1 cellular context compared by ENCODE assay signal in the genomic region with DNA sequence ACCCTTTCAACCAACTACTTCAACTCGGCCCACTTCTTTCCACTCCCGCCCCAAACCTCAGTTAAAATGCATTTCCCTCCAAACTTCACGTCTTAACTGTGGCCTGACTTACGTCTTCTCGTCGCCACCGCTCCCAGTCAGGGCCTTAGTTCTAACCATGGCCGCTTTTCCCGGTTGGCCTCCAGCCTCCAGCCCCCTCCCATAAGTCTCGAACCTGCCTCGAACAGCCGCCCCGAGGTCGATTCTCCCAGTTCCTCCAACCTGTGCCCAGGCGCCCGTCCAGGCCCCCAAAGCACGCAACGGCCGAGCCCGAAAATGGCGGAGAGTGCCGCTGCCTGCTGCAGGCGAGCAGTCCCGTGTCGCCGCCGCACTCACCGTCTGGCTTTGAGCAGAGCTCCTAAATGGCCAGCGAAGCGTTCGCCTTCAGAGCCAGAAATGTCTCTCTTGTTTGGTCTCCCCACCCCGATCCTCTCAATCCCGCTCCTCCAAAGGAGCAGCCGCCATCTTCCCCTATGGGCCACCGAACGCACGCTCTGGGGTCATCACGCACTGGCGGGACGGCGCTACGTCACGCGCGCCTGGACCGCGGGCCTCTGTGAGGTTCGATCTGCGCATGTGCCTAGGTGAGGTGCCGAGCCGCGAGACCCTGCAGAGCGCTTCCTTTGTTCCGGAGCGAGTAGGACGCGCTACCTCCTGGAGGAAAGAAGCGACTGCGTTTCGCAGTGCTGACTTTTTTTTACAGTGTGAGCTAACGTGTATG.
A peak's percentile ranks its signal among the peaks of the same experiment; 100 is the strongest.
TF ChIP-seq lines count a peak whose summit lies in the region.

TSS of gene WDR33 (minus strand) at position 535 of the 760 bp plus-strand sequence. CDS start 40,190 bp downstream, outside the sequence.

TF ChIP-seq in HepG2, 621 proteins besides CTCF, POLR2A, EP300 and RAD21 (continued from another document and continues in another):
- TF ChIP-seq, protein P1, sequence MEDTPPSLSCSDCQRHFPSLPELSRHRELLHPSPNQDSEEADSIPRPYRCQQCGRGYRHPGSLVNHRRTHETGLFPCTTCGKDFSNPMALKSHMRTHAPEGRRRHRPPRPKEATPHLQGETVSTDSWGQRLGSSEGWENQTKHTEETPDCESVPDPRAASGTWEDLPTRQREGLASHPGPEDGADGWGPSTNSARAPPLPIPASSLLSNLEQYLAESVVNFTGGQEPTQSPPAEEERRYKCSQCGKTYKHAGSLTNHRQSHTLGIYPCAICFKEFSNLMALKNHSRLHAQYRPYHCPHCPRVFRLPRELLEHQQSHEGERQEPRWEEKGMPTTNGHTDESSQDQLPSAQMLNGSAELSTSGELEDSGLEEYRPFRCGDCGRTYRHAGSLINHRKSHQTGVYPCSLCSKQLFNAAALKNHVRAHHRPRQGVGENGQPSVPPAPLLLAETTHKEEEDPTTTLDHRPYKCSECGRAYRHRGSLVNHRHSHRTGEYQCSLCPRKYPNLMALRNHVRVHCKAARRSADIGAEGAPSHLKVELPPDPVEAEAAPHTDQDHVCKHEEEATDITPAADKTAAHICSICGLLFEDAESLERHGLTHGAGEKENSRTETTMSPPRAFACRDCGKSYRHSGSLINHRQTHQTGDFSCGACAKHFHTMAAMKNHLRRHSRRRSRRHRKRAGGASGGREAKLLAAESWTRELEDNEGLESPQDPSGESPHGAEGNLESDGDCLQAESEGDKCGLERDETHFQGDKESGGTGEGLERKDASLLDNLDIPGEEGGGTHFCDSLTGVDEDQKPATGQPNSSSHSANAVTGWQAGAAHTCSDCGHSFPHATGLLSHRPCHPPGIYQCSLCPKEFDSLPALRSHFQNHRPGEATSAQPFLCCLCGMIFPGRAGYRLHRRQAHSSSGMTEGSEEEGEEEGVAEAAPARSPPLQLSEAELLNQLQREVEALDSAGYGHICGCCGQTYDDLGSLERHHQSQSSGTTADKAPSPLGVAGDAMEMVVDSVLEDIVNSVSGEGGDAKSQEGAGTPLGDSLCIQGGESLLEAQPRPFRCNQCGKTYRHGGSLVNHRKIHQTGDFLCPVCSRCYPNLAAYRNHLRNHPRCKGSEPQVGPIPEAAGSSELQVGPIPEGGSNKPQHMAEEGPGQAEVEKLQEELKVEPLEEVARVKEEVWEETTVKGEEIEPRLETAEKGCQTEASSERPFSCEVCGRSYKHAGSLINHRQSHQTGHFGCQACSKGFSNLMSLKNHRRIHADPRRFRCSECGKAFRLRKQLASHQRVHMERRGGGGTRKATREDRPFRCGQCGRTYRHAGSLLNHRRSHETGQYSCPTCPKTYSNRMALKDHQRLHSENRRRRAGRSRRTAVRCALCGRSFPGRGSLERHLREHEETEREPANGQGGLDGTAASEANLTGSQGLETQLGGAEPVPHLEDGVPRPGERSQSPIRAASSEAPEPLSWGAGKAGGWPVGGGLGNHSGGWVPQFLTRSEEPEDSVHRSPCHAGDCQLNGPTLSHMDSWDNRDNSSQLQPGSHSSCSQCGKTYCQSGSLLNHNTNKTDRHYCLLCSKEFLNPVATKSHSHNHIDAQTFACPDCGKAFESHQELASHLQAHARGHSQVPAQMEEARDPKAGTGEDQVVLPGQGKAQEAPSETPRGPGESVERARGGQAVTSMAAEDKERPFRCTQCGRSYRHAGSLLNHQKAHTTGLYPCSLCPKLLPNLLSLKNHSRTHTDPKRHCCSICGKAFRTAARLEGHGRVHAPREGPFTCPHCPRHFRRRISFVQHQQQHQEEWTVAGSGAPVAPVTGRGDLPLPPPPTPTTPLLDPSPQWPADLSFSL (CRISPR knock-in tag; IDR thresholded peaks at IDR 0.05): no peak; the same call in 1 of the 2 replicates
- TF ChIP-seq, protein P2, sequence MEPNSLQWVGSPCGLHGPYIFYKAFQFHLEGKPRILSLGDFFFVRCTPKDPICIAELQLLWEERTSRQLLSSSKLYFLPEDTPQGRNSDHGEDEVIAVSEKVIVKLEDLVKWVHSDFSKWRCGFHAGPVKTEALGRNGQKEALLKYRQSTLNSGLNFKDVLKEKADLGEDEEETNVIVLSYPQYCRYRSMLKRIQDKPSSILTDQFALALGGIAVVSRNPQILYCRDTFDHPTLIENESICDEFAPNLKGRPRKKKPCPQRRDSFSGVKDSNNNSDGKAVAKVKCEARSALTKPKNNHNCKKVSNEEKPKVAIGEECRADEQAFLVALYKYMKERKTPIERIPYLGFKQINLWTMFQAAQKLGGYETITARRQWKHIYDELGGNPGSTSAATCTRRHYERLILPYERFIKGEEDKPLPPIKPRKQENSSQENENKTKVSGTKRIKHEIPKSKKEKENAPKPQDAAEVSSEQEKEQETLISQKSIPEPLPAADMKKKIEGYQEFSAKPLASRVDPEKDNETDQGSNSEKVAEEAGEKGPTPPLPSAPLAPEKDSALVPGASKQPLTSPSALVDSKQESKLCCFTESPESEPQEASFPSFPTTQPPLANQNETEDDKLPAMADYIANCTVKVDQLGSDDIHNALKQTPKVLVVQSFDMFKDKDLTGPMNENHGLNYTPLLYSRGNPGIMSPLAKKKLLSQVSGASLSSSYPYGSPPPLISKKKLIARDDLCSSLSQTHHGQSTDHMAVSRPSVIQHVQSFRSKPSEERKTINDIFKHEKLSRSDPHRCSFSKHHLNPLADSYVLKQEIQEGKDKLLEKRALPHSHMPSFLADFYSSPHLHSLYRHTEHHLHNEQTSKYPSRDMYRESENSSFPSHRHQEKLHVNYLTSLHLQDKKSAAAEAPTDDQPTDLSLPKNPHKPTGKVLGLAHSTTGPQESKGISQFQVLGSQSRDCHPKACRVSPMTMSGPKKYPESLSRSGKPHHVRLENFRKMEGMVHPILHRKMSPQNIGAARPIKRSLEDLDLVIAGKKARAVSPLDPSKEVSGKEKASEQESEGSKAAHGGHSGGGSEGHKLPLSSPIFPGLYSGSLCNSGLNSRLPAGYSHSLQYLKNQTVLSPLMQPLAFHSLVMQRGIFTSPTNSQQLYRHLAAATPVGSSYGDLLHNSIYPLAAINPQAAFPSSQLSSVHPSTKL (CRISPR knock-in tag; IDR thresholded peaks at IDR 0.05): peak; percentile 80
- TF ChIP-seq ZNF329 (CRISPR knock-in tag; IDR thresholded peaks at IDR 0.05; ENCODE audit: low read depth) (peak; percentile 88), ZNF160 (CRISPR knock-in tag; IDR thresholded peaks at IDR 0.05) (peak; percentile 78; the same call in 1 of the 2 replicates), KLF12 (CRISPR knock-in tag; IDR thresholded peaks at IDR 0.05; ENCODE audit: borderline replicate concordance) (no peak), CEBPG (CRISPR knock-in tag; IDR thresholded peaks at IDR 0.05) (peak; percentile 60), ZNF260 (CRISPR knock-in tag; IDR thresholded peaks at IDR 0.05; ENCODE audit: borderline replicate concordance, low read depth) (no peak; the same call in 1 of the 2 replicates), FOXP4 (CRISPR knock-in tag; IDR thresholded peaks at IDR 0.05) (peak; percentile 9; the same call in 1 of the 2 replicates), GATAD2A (CRISPR knock-in tag; IDR thresholded peaks at IDR 0.05) (peak; percentile 70), SAP130 (CRISPR knock-in tag; IDR thresholded peaks at IDR 0.05; ENCODE audit: low read depth) (peak; percentile 95), ZNF841 (CRISPR knock-in tag; IDR thresholded peaks at IDR 0.05; ENCODE audit: borderline replicate concordance) (no peak), KLF11 (CRISPR knock-in tag; IDR thresholded peaks at IDR 0.05) (peak; percentile 72), ZNF672 (CRISPR knock-in tag; IDR thresholded peaks at IDR 0.05) (0 out of 2 replicates have a peak, but pooled peaks have one; percentile 68), FLYWCH1 (CRISPR knock-in tag; IDR thresholded peaks at IDR 0.05) (no peak), NFE2L1 (CRISPR knock-in tag; IDR thresholded peaks at IDR 0.05; ENCODE audit: borderline replicate concordance) (peak; percentile 68; the same call in 1 of the 2 replicates), CCDC6 (CRISPR knock-in tag; IDR thresholded peaks at IDR 0.05) (peak; percentile 73; the same call in 1 of the 2 replicates), ZNF891 (CRISPR knock-in tag; IDR thresholded peaks at IDR 0.05) (peak; percentile 98), GMEB2 (CRISPR knock-in tag; IDR thresholded peaks at IDR 0.05; ENCODE audit: low read depth) (peak; percentile 98), KLF9 (CRISPR knock-in tag; IDR thresholded peaks at IDR 0.05; ENCODE audit: low read depth) (peak; percentile 46; the same call in 1 of the 2 replicates), ATRX (CRISPR knock-in tag; IDR thresholded peaks at IDR 0.05; ENCODE audit: borderline replicate concordance) (no peak), MATR3 (CRISPR knock-in tag; IDR thresholded peaks at IDR 0.05) (no peak), ZNF687 (CRISPR knock-in tag; IDR thresholded peaks at IDR 0.05) (peak; percentile 100), ZNF510 (CRISPR knock-in tag; IDR thresholded peaks at IDR 0.05; ENCODE audit: low read depth) (no peak; the same call in 1 of the 2 replicates), POGZ (CRISPR knock-in tag; IDR thresholded peaks at IDR 0.05) (peak; percentile 85), CREB1 (IDR thresholded peaks at IDR 0.05) (peak; percentile 97), CREB1 (CRISPR knock-in tag; IDR thresholded peaks at IDR 0.05) (peak; percentile 95), EEA1 (CRISPR knock-in tag; IDR thresholded peaks at IDR 0.05; ENCODE audit: borderline replicate concordance) (peak; percentile 95; the same call in 1 of the 2 replicates), TSC22D2 (CRISPR knock-in tag; IDR thresholded peaks at IDR 0.05; ENCODE audit: borderline replicate concordance) (peak; percentile 76)
- TF ChIP-seq, protein P3, sequence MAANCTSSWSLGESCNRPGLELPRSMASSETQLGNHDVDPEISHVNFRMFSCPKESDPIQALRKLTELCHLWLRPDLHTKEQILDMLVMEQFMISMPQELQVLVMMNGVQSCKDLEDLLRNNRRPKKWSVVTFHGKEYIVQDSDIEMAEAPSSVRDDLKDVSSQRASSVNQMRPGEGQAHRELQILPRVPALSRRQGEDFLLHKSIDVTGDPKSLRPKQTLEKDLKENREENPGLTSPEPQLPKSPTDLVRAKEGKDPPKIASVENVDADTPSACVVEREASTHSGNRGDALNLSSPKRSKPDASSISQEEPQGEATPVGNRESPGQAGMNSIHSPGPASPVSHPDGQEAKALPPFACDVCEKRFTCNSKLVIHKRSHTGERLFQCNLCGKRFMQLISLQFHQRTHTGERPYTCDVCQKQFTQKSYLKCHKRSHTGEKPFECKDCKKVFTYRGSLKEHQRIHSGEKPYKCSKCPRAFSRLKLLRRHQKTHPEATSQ (CRISPR knock-in tag; IDR thresholded peaks at IDR 0.05; ENCODE audit: borderline replicate concordance): peak; percentile 4; the same call in 1 of the 2 replicates
- TF ChIP-seq, protein P4, sequence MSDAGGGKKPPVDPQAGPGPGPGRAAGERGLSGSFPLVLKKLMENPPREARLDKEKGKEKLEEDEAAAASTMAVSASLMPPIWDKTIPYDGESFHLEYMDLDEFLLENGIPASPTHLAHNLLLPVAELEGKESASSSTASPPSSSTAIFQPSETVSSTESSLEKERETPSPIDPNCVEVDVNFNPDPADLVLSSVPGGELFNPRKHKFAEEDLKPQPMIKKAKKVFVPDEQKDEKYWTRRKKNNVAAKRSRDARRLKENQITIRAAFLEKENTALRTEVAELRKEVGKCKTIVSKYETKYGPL (CRISPR knock-in tag; IDR thresholded peaks at IDR 0.05): peak; percentile 81; the same call in 1 of the 2 replicates
- TF ChIP-seq, protein P5, sequence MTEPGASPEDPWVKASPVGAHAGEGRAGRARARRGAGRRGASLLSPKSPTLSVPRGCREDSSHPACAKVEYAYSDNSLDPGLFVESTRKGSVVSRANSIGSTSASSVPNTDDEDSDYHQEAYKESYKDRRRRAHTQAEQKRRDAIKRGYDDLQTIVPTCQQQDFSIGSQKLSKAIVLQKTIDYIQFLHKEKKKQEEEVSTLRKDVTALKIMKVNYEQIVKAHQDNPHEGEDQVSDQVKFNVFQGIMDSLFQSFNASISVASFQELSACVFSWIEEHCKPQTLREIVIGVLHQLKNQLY (CRISPR knock-in tag; IDR thresholded peaks at IDR 0.05): peak; percentile 75; the same call in 1 of the 2 replicates
